ENCODE assay signal across 37 cellular contexts in the genomic region with DNA sequence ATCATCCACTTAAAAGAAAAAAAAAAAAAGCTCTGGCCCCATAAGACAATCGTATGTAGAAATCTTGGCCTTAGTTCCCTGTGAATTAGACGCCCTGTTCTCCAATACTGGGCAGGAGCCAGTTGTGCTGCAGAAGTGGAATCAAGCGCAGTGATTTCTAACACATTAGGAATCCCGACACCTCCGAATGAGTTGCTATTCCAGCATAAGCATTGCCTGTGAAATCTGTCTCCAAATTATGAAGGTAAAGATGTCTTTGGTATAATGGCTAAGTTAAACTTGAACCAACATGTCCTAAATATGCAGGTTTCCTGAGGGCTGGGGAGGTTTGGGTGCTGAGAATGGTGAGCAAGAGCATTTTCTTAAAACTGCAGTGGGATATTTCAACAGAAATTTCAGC.
"Had no signal": no experiment of that assay in that cellular context is flagged by ENCODE, and none has a peak within 500 bp of the region (broad histone marks: within the 10 kb centered on the region; RNA-seq: fewer than 3 reads in every experiment).

No MANE protein-coding gene starts in this region.

- H3K36me3 Mint-ChIP-seq: activated CD8-positive, alpha-beta memory T cell treated with anti-CD3 and anti-CD28 coated beads, Interleukin-2, amount 10 ng/mL, durations not matched to agents 7 days and 5 days; activated naive CD8-positive, alpha-beta T cell treated with anti-CD3 and anti-CD28 coated beads for 36 hours had no signal

- H3K4me3 Mint-ChIP-seq: activated B cell treated with CpG ODN at 0.5 μM for 24 hours; activated CD4-positive, alpha-beta memory T cell treated with anti-CD3 and anti-CD28 coated beads, Interleukin-2, amount 10 ng/mL, durations not matched to agents 7 days and 5 days; activated CD8-positive, alpha-beta memory T cell treated with anti-CD3 and anti-CD28 coated beads, Interleukin-2, amount 10 ng/mL, durations not matched to agents 7 days and 5 days; activated naive CD8-positive, alpha-beta T cell treated with anti-CD3 and anti-CD28 coated beads for 36 hours; activated T-cell treated with anti-CD3 and anti-CD28 coated beads, Interleukin-2, amount 50 U/mL, for 72 hours; activated T-helper 17 cell treated with anti-CD3 and anti-CD28 coated beads, Interleukin-2, amount 50 U/mL, for 72 hours had no signal

- H3K4me1 Mint-ChIP-seq: activated B cell treated with CpG ODN at 0.5 μM for 24 hours; activated CD4-positive, alpha-beta memory T cell treated with anti-CD3 and anti-CD28 coated beads, Interleukin-2, amount 10 ng/mL, durations not matched to agents 7 days and 5 days; activated CD8-positive, alpha-beta memory T cell treated with anti-CD3 and anti-CD28 coated beads, Interleukin-2, amount 10 ng/mL, durations not matched to agents 7 days and 5 days; activated naive CD8-positive, alpha-beta T cell treated with anti-CD3 and anti-CD28 coated beads for 36 hours; activated T-helper 17 cell treated with anti-CD3 and anti-CD28 coated beads, Interleukin-2, amount 50 U/mL, for 72 hours had no signal

- H3K4me1 ChIP-seq: Peyer's patch had no signal

- H3K9me3 Mint-ChIP-seq: activated B cell treated with CpG ODN at 0.5 μM for 24 hours; activated naive CD8-positive, alpha-beta T cell treated with anti-CD3 and anti-CD28 coated beads for 36 hours had no signal

- H3K27me3 ChIP-seq: Peyer's patch had no signal

- H3K4me3 ChIP-seq: Peyer's patch had no signal

- ATAC-seq: activated CD8-positive, alpha-beta memory T cell treated with anti-CD3 and anti-CD28 coated beads, Interleukin-2, amount 10 ng/mL, durations not matched to agents 7 days and 5 days; activated T-cell treated with anti-CD3 and anti-CD28 coated beads, Interleukin-2, amount 50 U/mL, for 72 hours; activated T-helper 17 cell treated with anti-CD3 and anti-CD28 coated beads, Interleukin-2, amount 50 U/mL, for 72 hours; PC-3 had no signal

- H3K27me3 Mint-ChIP-seq: activated B cell treated with CpG ODN at 0.5 μM for 24 hours; activated CD4-positive, alpha-beta memory T cell treated with anti-CD3 and anti-CD28 coated beads, Interleukin-2, amount 10 ng/mL, durations not matched to agents 7 days and 5 days; activated CD8-positive, alpha-beta memory T cell treated with anti-CD3 and anti-CD28 coated beads, Interleukin-2, amount 10 ng/mL, durations not matched to agents 7 days and 5 days had no signal

- H3K27ac Mint-ChIP-seq: activated B cell treated with CpG ODN at 0.5 μM for 24 hours; activated CD4-positive, alpha-beta memory T cell treated with anti-CD3 and anti-CD28 coated beads, Interleukin-2, amount 10 ng/mL, durations not matched to agents 7 days and 5 days; activated CD8-positive, alpha-beta memory T cell treated with anti-CD3 and anti-CD28 coated beads, Interleukin-2, amount 10 ng/mL, durations not matched to agents 7 days and 5 days; activated naive CD8-positive, alpha-beta T cell treated with anti-CD3 and anti-CD28 coated beads for 36 hours; activated T-cell treated with anti-CD3 and anti-CD28 coated beads, Interleukin-2, amount 50 U/mL, for 72 hours; activated T-helper 17 cell treated with anti-CD3 and anti-CD28 coated beads, Interleukin-2, amount 50 U/mL, for 72 hours had no signal

- DNase-seq: activated B cell treated with CpG ODN at 0.5 μM for 24 hours; activated CD4-positive, alpha-beta memory T cell treated with anti-CD3 and anti-CD28 coated beads, Interleukin-2, amount 10 ng/mL, durations not matched to agents 7 days and 5 days; activated CD4-positive, alpha-beta T cell treated with anti-CD3 and anti-CD28 coated beads for 48 hours; activated CD4-positive, CD25-positive, alpha-beta regulatory T cell treated with anti-CD3 and anti-CD28 coated beads, Interleukin-2, amount 50 U/mL, for 72 hours; activated CD8-positive, alpha-beta memory T cell treated with anti-CD3 and anti-CD28 coated beads for 24 hours; activated CD8-positive, alpha-beta memory T cell treated with anti-CD3 and anti-CD28 coated beads, Interleukin-2, amount 10 ng/mL, durations not matched to agents 7 days and 5 days; activated CD8-positive, alpha-beta memory T cell treated with anti-CD3 and anti-CD28 coated beads, Interleukin-2, amount 50 U/mL, for 48 hours; activated effector memory CD4-positive, alpha-beta T cell treated with anti-CD3 and anti-CD28 coated beads, Interleukin-2, amount 50 U/mL, for 16 hours; activated naive CD4-positive, alpha-beta T cell; activated naive CD4-positive, alpha-beta T cell treated with anti-CD3 and anti-CD28 coated beads, Interleukin-2, amount 50 U/mL, for 16 hours; activated naive CD8-positive, alpha-beta T cell treated with anti-CD3 and anti-CD28 coated beads for 36 hours; activated T-cell treated with anti-CD3 and anti-CD28 coated beads, Interleukin-2, amount 50 U/mL, for 72 hours; amniotic stem cell; aorta; caudate nucleus; MM.1S; MV-4-11; NCI-H1092; NCI-H1436 treated with DMSO at 0.1 percent for 48 hours; NCI-H1694 treated with DMSO at 0.1 percent for 48 hours; NCI-H2029; NCI-H2171 treated with DMSO at 0.1 percent for 48 hours; NCI-H2227 treated with DMSO at 0.1 percent for 48 hours; NCI-H446; NCI-H69; NCI-H82; PC-3; Peyer's patch; Right ventricle myocardium superior; RPMI8226; SW 1271; T-helper 1 cell; T-helper 2 cell; T-helper 9 cell had no signal

- H3K9me3 ChIP-seq: Peyer's patch had no signal

- H3K27ac ChIP-seq: KMS-11, Peyer's patch, VCaP had no signal

- H3K36me3 ChIP-seq: Peyer's patch had no signal
